Comparison of ENCODE assay signal across 12 cellular contexts in the genomic region with DNA sequence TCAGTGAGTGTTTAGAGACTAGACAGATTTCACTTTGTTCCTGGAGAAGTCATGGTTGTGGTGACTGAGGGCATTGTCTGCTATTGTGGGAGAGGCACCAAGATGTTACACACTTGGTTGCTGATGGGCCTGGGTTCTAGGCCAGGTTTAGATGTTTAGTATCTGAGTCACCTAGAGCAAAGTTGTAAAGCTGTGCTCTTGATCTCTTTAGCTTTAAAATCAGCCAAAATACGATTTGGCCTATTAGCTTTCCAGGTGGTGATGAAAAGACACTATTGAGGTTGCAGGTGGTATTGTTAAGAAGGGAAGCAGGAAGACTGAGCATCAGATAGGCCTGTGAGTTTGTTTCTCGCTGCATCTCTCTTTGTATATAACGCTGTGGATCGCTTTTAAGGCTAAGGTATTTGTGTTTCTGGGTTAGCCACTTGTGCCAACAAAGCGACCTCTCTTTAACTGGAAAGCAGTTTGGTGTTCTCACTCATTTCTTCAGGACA. TPM values are rescaled to one million over a fixed set of nuclear protein-coding genes. Genes with fewer than 3 reads are reported as not detected.
DNase-seq lines count a peak whose midpoint lies in the region; ATAC-seq, FAIRE-seq and TF ChIP-seq lines count a peak whose summit lies in the region.
"Had no signal": no experiment of that assay in that cellular context is flagged by ENCODE, and none has a peak within 500 bp of the region (broad histone marks: within the 10 kb centered on the region; RNA-seq: fewer than 3 reads in every experiment).

No MANE protein-coding gene starts in this region.

- no peak for TF ChIP-seq CTCF in keratinocyte (optimal IDR thresholded peaks at IDR 0.05 in 1 of 3, IDR thresholded peaks at IDR 0.05 in 1 of 3, conservative IDR thresholded peaks at IDR 0.05 in 1 of 3; ENCODE audit: extremely low read depth in 1 of 3, insufficient read depth in 2 of 3, low read length in 3 of 3)
- no peak for TF ChIP-seq CTCF in testis (IDR thresholded peaks at IDR 0.05)
- TF ChIP-seq CTCF in activated CD8-positive, alpha-beta T cell treated with anti-CD3 and anti-CD28 coated beads for 36 hours (IDR thresholded peaks at IDR 0.05): no peak

- peaks cover 6% of the 10 kb centered on the region for H3K9me3 Mint-ChIP-seq in activated CD8-positive, alpha-beta T cell treated with anti-CD3 and anti-CD28 coated beads for 36 hours

- peaks cover 65% of the 10 kb centered on the region for H3K79me2 ChIP-seq in keratinocyte (ENCODE audit: control insufficient read depth, insufficient read depth, low read length)

- H3K4me1 Mint-ChIP-seq in activated CD8-positive, alpha-beta T cell treated with anti-CD3 and anti-CD28 coated beads for 36 hours (ENCODE audit: low read depth): peaks cover 37% of the 10 kb centered on the region

- no peak overlapping the region for H3K27ac Mint-ChIP-seq in activated CD8-positive, alpha-beta T cell treated with anti-CD3 and anti-CD28 coated beads for 36 hours
- H3K27ac Mint-ChIP-seq: activated CD8-positive, alpha-beta T cell treated with anti-CD3 and anti-CD28 coated beads, Interleukin-2, amount 10 ng/mL, durations not matched to agents 7 days and 5 days had no signal

- no peaks in the 10 kb centered on the region for H3K9me3 ChIP-seq in keratinocyte (ENCODE audit: control insufficient read depth, low read depth, low read length)
- no peaks in the 10 kb centered on the region for H3K9me3 ChIP-seq in testis

- intact Hi-C loops in testis (cut with DNase I; ENCODE audit: low total_unique reads): no loop called here
- intact Hi-C loops in activated CD8-positive, alpha-beta T cell treated with anti-CD3 and anti-CD28 coated beads for 36 hours (cut with micrococcal nuclease): no loop called here

- no peak overlapping the region for H3K4me3 Mint-ChIP-seq in activated CD8-positive, alpha-beta T cell treated with anti-CD3 and anti-CD28 coated beads for 36 hours
- H3K4me3 Mint-ChIP-seq: activated CD8-positive, alpha-beta T cell treated with anti-CD3 and anti-CD28 coated beads, Interleukin-2, amount 10 ng/mL, durations not matched to agents 7 days and 5 days had no signal

- H3K4me3 ChIP-seq in keratinocyte (ENCODE audit: control insufficient read depth in 2 of 3, extremely low read depth in 1 of 3, insufficient read depth in 2 of 3, low read depth in 1 of 3, low read length in 3 of 3) (no peak overlapping the region), testis (no peak overlapping the region)

- peaks cover 4% of the 10 kb centered on the region for H3K36me3 Mint-ChIP-seq in activated CD8-positive, alpha-beta T cell treated with anti-CD3 and anti-CD28 coated beads for 36 hours (ENCODE audit: low read depth)

- H3K27me3 ChIP-seq in keratinocyte (ENCODE audit: control insufficient read depth, extremely low read depth, insufficient read depth, low read length) (no peaks in the 10 kb centered on the region), testis (no peaks in the 10 kb centered on the region)

- peaks cover 18% of the 10 kb centered on the region for H3K4me1 ChIP-seq in keratinocyte (ENCODE audit: control insufficient read depth, extremely low read depth, insufficient read depth, low read length)
- peaks cover 70% of the 10 kb centered on the region for H3K4me1 ChIP-seq in testis

- H3K27ac ChIP-seq in keratinocyte (ENCODE audit: control insufficient read depth, insufficient read depth, low read length) (no peak overlapping the region), testis (peak overlapping the region; percentile 9 to 58)

- POLR2A ChIA-PET in activated CD8-positive, alpha-beta T cell treated with anti-CD3 and anti-CD28 coated beads for 36 hours (lab: Charles Lee): no interaction called here

- no peak overlapping the region for H2AFZ ChIP-seq in keratinocyte (ENCODE audit: control insufficient read depth, low read length)

- H3K36me3 ChIP-seq in keratinocyte (ENCODE audit: control insufficient read depth in 2 of 2, extremely low read depth in 1 of 2, insufficient read depth in 2 of 2, low read length in 2 of 2) (no peaks in the 10 kb centered on the region), testis (ENCODE audit: low read depth, missing control alignments) (no peaks in the 10 kb centered on the region)

- H4K20me1 ChIP-seq in keratinocyte (ENCODE audit: control insufficient read depth, extremely low read depth, insufficient read depth, low read length): peaks cover 10% of the 10 kb centered on the region

- DNase-seq in HT1080 (ENCODE audit: low read depth) (peak; percentile 79), astrocyte of the hippocampus (ENCODE audit: low read depth, low spot score) (peak; percentile 77), keratinocyte (ENCODE audit: low read depth, low spot score) (no peak), testis (no peak), NCI-H1436 (lab: John Stamatoyannopoulos, UW) (no peak), KG1 (lab: John Stamatoyannopoulos, UW) (no peak), HuH-7 (ENCODE audit: low spot score) (no peak)
- DNase-seq in activated CD8-positive, alpha-beta T cell treated with anti-CD3 and anti-CD28 coated beads for 36 hours: no peak
- DNase-seq: activated CD8-positive, alpha-beta T cell treated with anti-CD3 and anti-CD28 coated beads, Interleukin-2, amount 10 ng/mL, durations not matched to agents 7 days and 5 days; amniotic stem cell; retina had no signal

- no peak for TF ChIP-seq POLR2A in testis (IDR thresholded peaks at IDR 0.05)

- WGBS in testis, 2 donors: 80 to 82% methylated on average over 5 of the region's 5 CpGs

- H3K27me3 Mint-ChIP-seq in activated CD8-positive, alpha-beta T cell treated with anti-CD3 and anti-CD28 coated beads for 36 hours: no peaks in the 10 kb centered on the region

- ATAC-seq in activated CD8-positive, alpha-beta T cell treated with anti-CD3 and anti-CD28 coated beads for 36 hours: no peak
- ATAC-seq: activated CD8-positive, alpha-beta T cell treated with anti-CD3 and anti-CD28 coated beads, Interleukin-2, amount 10 ng/mL, durations not matched to agents 7 days and 5 days had no signal

- CTCF ChIA-PET in activated CD8-positive, alpha-beta T cell treated with anti-CD3 and anti-CD28 coated beads for 36 hours (lab: Charles Lee): interaction anchor here (0.6 kb wide), 1 partner anchor 391 kb away, joined by 3 read pairs; no protein-coding TSS in a partner anchor

- no peak overlapping the region for H3K9ac ChIP-seq in keratinocyte (ENCODE audit: control insufficient read depth, extremely low read depth, insufficient read depth, low read length)

- peak; percentile 86 for FAIRE-seq in keratinocyte (lab: Jason Lieb, UNC)
- FAIRE-seq: G401.6 had no signal

- H3K9me1 ChIP-seq in keratinocyte (ENCODE audit: control insufficient read depth, extremely low read depth, insufficient read depth, low read length): no peaks in the 10 kb centered on the region

- H3K4me2 ChIP-seq in keratinocyte (ENCODE audit: control insufficient read depth, extremely low read depth, insufficient read depth, low read depth, low read length): peak overlapping the region; percentile 27

- dilution Hi-C loops in keratinocyte (cut with MboI; ENCODE audit: extremely low pct_ligation_motif_present, low sequenced_read_pairs): no loop called here

RNA-seq across cellular contexts. Expression of gene FOXO3, which starts 48.6 kb away (rescaled TPM):
- total RNA-seq in HT1080 (2014; rRNA removed; shearing (Covaris generic)): 8.7 and 11.5 TPM in 2 replicates
- 8.3 and 10.8 TPM in 2 replicates for polyA plus RNA-seq in HT1080 (2015; cell fraction: cytosol; rRNA removed)
- polyA plus RNA-seq in HT1080 (2015; cell fraction: nucleus; rRNA removed): 10.1 and 12.5 TPM in 2 replicates
- polyA plus RNA-seq in keratinocyte (17.6 to 22.5 TPM (median 20.4 TPM) in 3 replicates), testis (ENCODE audit: insufficient read depth, low read depth, low replicate concordance) (27.5 TPM)
- 19.2 TPM for polyA plus RNA-seq in keratinocyte (2011; ENCODE audit: low read depth)
- 14.3 and 17.3 TPM in 2 replicates for polyA plus RNA-seq in keratinocyte (2011; cell fraction: cytosol; rRNA removed)
- 28.1 and 29.4 TPM in 2 replicates for polyA plus RNA-seq in keratinocyte (2011; cell fraction: nucleus; rRNA removed)
- 17.0 and 39.7 TPM in 2 replicates for polyA plus RNA-seq in keratinocyte (2012; ENCODE audit: low replicate concordance)
- 95.4 to 137 TPM (median 123 TPM) in 3 replicates for polyA minus RNA-seq in keratinocyte
- 45.5 TPM for polyA minus RNA-seq in keratinocyte (2011; cell fraction: cytosol; rRNA and poly(A)+ RNA removed)
- polyA minus RNA-seq in keratinocyte (2011; cell fraction: nucleus; rRNA and poly(A)+ RNA removed): 54.6 and 69.6 TPM in 2 replicates
- 100 to 1,000 TPM in 1 of 2 donors, 10 to 100 TPM in 1; 81.5 to 112 TPM for total RNA-seq in testis
- total RNA-seq in activated CD8-positive, alpha-beta T cell treated with anti-CD3 and anti-CD28 coated beads for 36 hours: 1 to 10 TPM; 7.5 to 9.0 TPM

Comparison
In these comparisons a context has a peak if more than half of its experiments do, and no peak if none do; other contexts are left out.
1. DNase-seq: peak in HT1080 (single experiment) and astrocyte of the hippocampus (single experiment); none in keratinocyte (single experiment), testis (single experiment), NCI-H1436 (single experiment), KG1 (single experiment), HuH-7 (single experiment) and activated CD8-positive, alpha-beta T cell treated with anti-CD3 and anti-CD28 coated beads for 36 hours (single experiment).